16 cellular contexts compared by ENCODE assay signal in genomic region chrX:11447418-11447817, GRCh38.
DNase-seq lines count a peak whose midpoint lies in the region; ATAC-seq and TF ChIP-seq lines count a peak whose summit lies in the region.
"Had no signal": no experiment of that assay in that cellular context is flagged by ENCODE, and none has a peak within 500 bp of the region (broad histone marks: within the 10 kb centered on the region; RNA-seq: fewer than 3 reads in every experiment).

No MANE protein-coding gene starts in this region.

- peak overlapping the region; percentile 19 for H3K27ac Mint-ChIP-seq in mesothelial cell of epicardium
- H3K27ac Mint-ChIP-seq: CD8-positive, alpha-beta memory T cell had no signal

- H3K27me3 ChIP-seq in aorta (ENCODE audit: control insufficient read depth in 1 of 2, insufficient read depth in 2 of 2, low read length in 1 of 2): no peaks in the 10 kb centered on the region
- H3K27me3 ChIP-seq in right atrium auricular region: no peaks in the 10 kb centered on the region
- H3K27me3 ChIP-seq: Peyer's patch, SJSA1 had no signal

- no peak for ATAC-seq in GM21825 (IDR thresholded peaks at IDR 0.05; ENCODE audit: unreplicated experiment)
- ATAC-seq in aorta (ENCODE audit: low FRiP score): no peak
- no peak for ATAC-seq in HG03139 (IDR thresholded peaks at IDR 0.05; ENCODE audit: unreplicated experiment)

- TF ChIP-seq CTCF in 22Rv1 (IDR thresholded peaks at IDR 0.05) (no peak), VCaP (conservative IDR thresholded peaks at IDR 0.05) (no peak), coronary artery (IDR thresholded peaks at IDR 0.05) (no peak), mesothelial cell of epicardium (IDR thresholded peaks at IDR 0.05; ENCODE audit: unreplicated experiment) (no peak), right atrium auricular region (IDR thresholded peaks at IDR 0.05) (no peak)

- DNase-seq in coronary artery (ENCODE audit: low spot score) (no peak), mesothelial cell of epicardium (ENCODE audit: low spot score in 2 of 2, unreplicated experiment in 2 of 2) (no peak), aorta (no peak), right atrium auricular region (ENCODE audit: low spot score) (no peak)
- DNase-seq: C1 segment of cervical spinal cord; CD8-positive, alpha-beta memory T cell; NCI-H1048; NCI-H1436; NCI-H2029; NCI-H2171 treated with DMSO at 0.1 percent for 48 hours; Peyer's patch had no signal

- no peaks in the 10 kb centered on the region for H3K36me3 Mint-ChIP-seq in mesothelial cell of epicardium
- H3K36me3 Mint-ChIP-seq: CD8-positive, alpha-beta memory T cell had no signal

- H3K4me3 Mint-ChIP-seq in mesothelial cell of epicardium: no peak overlapping the region
- H3K4me3 Mint-ChIP-seq: CD8-positive, alpha-beta memory T cell had no signal

- H3K27ac ChIP-seq in 22Rv1 (peak overlapping the region; percentile 78), VCaP (peak overlapping the region; percentile 77), coronary artery (peak overlapping the region; percentile 59 to 83), aorta (ENCODE audit: low read depth in 1 of 2, low read length in 2 of 2) (peak overlapping the region in 1 of 2 donors; percentile 67), right atrium auricular region (no peak overlapping the region)
- H3K27ac ChIP-seq: SJSA1 had no signal

- no peaks in the 10 kb centered on the region for H3K9me3 ChIP-seq in aorta (ENCODE audit: control insufficient read depth, low read length)
- no peaks in the 10 kb centered on the region for H3K9me3 ChIP-seq in right atrium auricular region
- H3K9me3 ChIP-seq: Peyer's patch, SJSA1 had no signal

- H3K4me1 ChIP-seq in aorta (ENCODE audit: control insufficient read depth in 1 of 2, insufficient read depth in 2 of 2, low read length in 2 of 2) (peaks cover 0 to 3% of the 10 kb centered on the region in 2 donors), right atrium auricular region (no peaks in the 10 kb centered on the region)
- H3K4me1 ChIP-seq: Peyer's patch, SJSA1 had no signal

- peaks cover 30% of the 10 kb centered on the region for H3K4me1 Mint-ChIP-seq in mesothelial cell of epicardium
- H3K4me1 Mint-ChIP-seq: CD8-positive, alpha-beta memory T cell had no signal

- H3K9me3 Mint-ChIP-seq in mesothelial cell of epicardium: peaks cover 30% of the 10 kb centered on the region
- H3K9me3 Mint-ChIP-seq: CD8-positive, alpha-beta memory T cell had no signal

- 5 to 34% methylated on average over 1 of the region's 1 CpG for WGBS in aorta, 2 donors

- H3K27me3 Mint-ChIP-seq in mesothelial cell of epicardium (ENCODE audit: low read depth): no peaks in the 10 kb centered on the region

- H3K4me3 ChIP-seq in coronary artery (no peak overlapping the region), aorta (ENCODE audit: low read length in 2 of 2) (no peak overlapping the region), right atrium auricular region (no peak overlapping the region)
- H3K4me3 ChIP-seq: Peyer's patch, SJSA1 had no signal

- intact Hi-C loops in aorta (cut with DNase I): no loop called here

- H3K36me3 ChIP-seq in aorta (ENCODE audit: control insufficient read depth in 1 of 2, insufficient read depth in 2 of 2, low read length in 1 of 2) (no peaks in the 10 kb centered on the region), right atrium auricular region (no peaks in the 10 kb centered on the region)
- H3K36me3 ChIP-seq: Peyer's patch, SJSA1 had no signal

Comparison
In these comparisons a context has a peak if more than half of its experiments do, and no peak if none do; other contexts are left out.
1. H3K27ac ChIP-seq: peak in 22Rv1 (single experiment), VCaP (single experiment) and coronary artery (2 of 2); none in right atrium auricular region (0 of 2).